In genomic region chr3:84444726-84445521, GRCh38 we compare ENCODE assay signal across 20 cellular contexts.
"Had no signal": no experiment of that assay in that cellular context is flagged by ENCODE, and none has a peak within 500 bp of the region (broad histone marks: within the 10 kb centered on the region; RNA-seq: fewer than 3 reads in every experiment).

No MANE protein-coding gene starts in this region.

- H3K27ac ChIP-seq: PC-9, VCaP had no signal

- H3K4me3 ChIP-seq: PC-9 had no signal

- H2AFZ ChIP-seq: PC-9 had no signal

- DNase-seq: activated CD4-positive, alpha-beta memory T cell treated with anti-CD3 and anti-CD28 coated beads for 36 hours; activated CD4-positive, alpha-beta T cell treated with anti-CD3 and anti-CD28 coated beads, Interleukin-2, amount 10 ng/mL, durations not matched to agents 7 days and 5 days; activated CD4-positive, CD25-positive, alpha-beta regulatory T cell; activated CD8-positive, alpha-beta memory T cell treated with anti-CD3 and anti-CD28 coated beads for 24 hours; activated effector memory CD4-positive, alpha-beta T cell treated with anti-CD3 and anti-CD28 coated beads, Interleukin-2, amount 50 U/mL, for 16 hours; activated naive CD4-positive, alpha-beta T cell treated with Interleukin-2 at 50 U/mL for 16 hours; activated T-cell treated with anti-CD3 and anti-CD28 coated beads, Interleukin-2, amount 50 U/mL, for 4 hours; amygdala; cerebellar nuclear complex; Karpas-422; NCI-H1105 treated with DMSO at 0.1 percent for 48 hours; NCI-H1436 treated with DMSO at 0.1 percent for 48 hours; NCI-H187; NCI-H2081; NCI-H2171 treated with DMSO at 0.1 percent for 48 hours; NCI-H510A treated with DMSO at 0.1 percent for 48 hours; PC-9; SHP77 treated with DMSO at 0.1 percent for 48 hours; T-helper 1 cell had no signal

- ATAC-seq: activated T-cell treated with anti-CD3 and anti-CD28 coated beads, Interleukin-2, amount 50 U/mL, for 4 hours had no signal

- H3K4me2 ChIP-seq: PC-9 had no signal
